ENCODE assay signal across 7 cellular contexts in genomic region chr12:103548622-103549601, GRCh38. TPM values are rescaled to one million over a fixed set of nuclear protein-coding genes. Genes with fewer than 3 reads are reported as not detected.
DNase-seq lines count a peak whose midpoint lies in the region; ATAC-seq and TF ChIP-seq lines count a peak whose summit lies in the region.

No MANE protein-coding gene starts in this region.

- peak; percentile 78 for TF ChIP-seq CTCF in GM13977 (IDR thresholded peaks at IDR 0.05; ENCODE audit: extremely low read depth, insufficient read depth, missing control alignments)
- TF ChIP-seq CTCF in activated B cell treated with CpG ODN at 0.5 μM for 24 hours (IDR thresholded peaks at IDR 0.05): peak; percentile 90
- peak; percentile 81 for TF ChIP-seq CTCF in cardiac fibroblast (IDR thresholded peaks at IDR 0.05; ENCODE audit: low read depth, low read length)

- no peak overlapping the region for H3K4me3 ChIP-seq in cardiac fibroblast (replicated peaks in 1 of 2; ENCODE audit: low read depth in 2 of 2, low read length in 2 of 2)

- CTCF ChIA-PET in activated B cell treated with CpG ODN at 0.5 μM for 24 hours (lab: Charles Lee): interaction anchor here (0.6 to 7.4 kb wide), 28 partner anchors 9 to 737 kb away, joined by 3 to 171 read pairs (median 5); partner anchors contain the start of gene C12orf42

- DNase-seq in GM13977 (ENCODE audit: low spot score) (peak; percentile 43), NCI-H2196 (lab: John Stamatoyannopoulos, UW; ENCODE audit: unreplicated experiment) (peak; percentile 81), activated B cell treated with CpG ODN at 0.5 μM for 24 hours (peak; percentile 44), cardiac fibroblast (ENCODE audit: low read depth in 2 of 2) (peak; percentile 74 to 79), kidney glomerular epithelial cell (lab: John Stamatoyannopoulos, UW) (peak; percentile 68)
- peak; percentile 56 to 64 for DNase-seq in stimulated activated CD4-positive, alpha-beta T cell treated with anti-CD3 and anti-CD28 coated beads, Interleukin-4, amount 100 ng/mL, for 4 hours

- ATAC-seq in HG03060 (IDR thresholded peaks at IDR 0.05; ENCODE audit: low read depth, unreplicated experiment): peak; percentile 64
- ATAC-seq in activated B cell treated with CpG ODN at 0.5 μM for 24 hours (ENCODE audit: low read depth): peak; percentile 74

- H3K27me3 Mint-ChIP-seq in activated B cell treated with CpG ODN at 0.5 μM for 24 hours: peaks cover 9% of the 10 kb centered on the region

- peaks cover 13% of the 10 kb centered on the region for H3K4me1 Mint-ChIP-seq in activated B cell treated with CpG ODN at 0.5 μM for 24 hours

- H3K36me3 Mint-ChIP-seq in activated B cell treated with CpG ODN at 0.5 μM for 24 hours (ENCODE audit: low read depth): no peaks in the 10 kb centered on the region

- H3K27ac Mint-ChIP-seq in activated B cell treated with CpG ODN at 0.5 μM for 24 hours: peak overlapping the region; percentile 62

- intact Hi-C loops in activated B cell treated with CpG ODN at 0.5 μM for 24 hours (cut with micrococcal nuclease): loop anchor here (1.0 to 5.0 kb wide), 6 partner anchors 44 to 666 kb away; no protein-coding TSS in a partner anchor

- in situ Hi-C loops in GM13977 (cut with MboI; ENCODE audit: low pct_unique_long_range_greater_than_20kb, low sequenced_read_pairs, unreplicated experiment): loop anchor here (10.0 kb wide), 1 partner anchor 604 kb away; no protein-coding TSS in a partner anchor

- POLR2A ChIA-PET in activated B cell treated with CpG ODN at 0.5 μM for 24 hours (lab: Charles Lee): interaction anchor here (1.1 to 3.9 kb wide), 3 partner anchors 52 to 600 kb away, joined by 3 to 20 read pairs (median 6); partner anchors contain the start of gene C12orf42

- peaks cover 3% of the 10 kb centered on the region for H3K9me3 Mint-ChIP-seq in activated B cell treated with CpG ODN at 0.5 μM for 24 hours

- no peak overlapping the region for H3K4me3 Mint-ChIP-seq in activated B cell treated with CpG ODN at 0.5 μM for 24 hours

RNA-seq across cellular contexts. Expression of gene STAB2, which starts 38.2 kb away (rescaled TPM):
- not detected in 2 replicates for total RNA-seq in activated B cell treated with CpG ODN at 0.5 μM for 24 hours

RNA-seq across cellular contexts. Expression of gene C12orf42, which starts 53.1 kb away (rescaled TPM):
- total RNA-seq in activated B cell treated with CpG ODN at 0.5 μM for 24 hours: 15.0 and 21.0 TPM in 2 replicates
